39 cellular contexts compared by ENCODE assay signal in the genomic region with DNA sequence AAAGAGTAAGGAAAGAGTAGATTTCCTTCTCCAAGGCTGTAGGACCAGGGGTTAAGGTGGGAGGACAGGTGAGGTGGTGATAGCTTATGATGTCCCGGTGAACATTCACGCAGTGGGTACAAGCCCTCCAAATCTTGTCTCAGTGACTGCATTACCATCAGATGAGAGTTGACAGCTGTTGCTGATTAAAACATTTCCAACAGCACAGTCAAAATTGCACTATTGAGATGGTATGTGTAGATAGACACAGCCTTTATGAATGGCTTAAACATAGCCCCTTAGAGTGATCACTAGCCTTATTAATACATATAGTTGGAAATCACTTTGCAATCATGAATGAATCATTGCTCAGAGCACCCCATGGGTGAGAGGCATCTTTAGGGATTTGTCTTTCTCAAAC. TPM values are rescaled to one million over a fixed set of nuclear protein-coding genes. Genes with fewer than 3 reads are reported as not detected.
"Had no signal": no experiment of that assay in that cellular context is flagged by ENCODE, and none has a peak within 500 bp of the region (broad histone marks: within the 10 kb centered on the region; RNA-seq: fewer than 3 reads in every experiment).

No MANE protein-coding gene starts in this region.

- H3K27ac ChIP-seq: KMS-11 had no signal

- H3K4me2 ChIP-seq: KMS-11 had no signal

- H3K9ac ChIP-seq: KMS-11 had no signal

- H3K4me3 ChIP-seq: MG63 had no signal

- H3K36me3 ChIP-seq: MG63 had no signal

- DNase-seq: Karpas-422, Kasumi-1, KBM-7, KG1, MG63, MM.1S, MV-4-11, NCI-H1048, NCI-H1092, NCI-H1092 treated with DMSO at 0.1 percent for 48 hours, NCI-H1105, NCI-H1105 treated with DMSO at 0.1 percent for 48 hours, NCI-H1417, NCI-H1417 treated with DMSO at 0.1 percent for 48 hours, NCI-H1436, NCI-H1436 treated with DMSO at 0.1 percent for 48 hours, NCI-H146, NCI-H1694, NCI-H1694 treated with DMSO at 0.1 percent for 48 hours, NCI-H187, NCI-H187 treated with DMSO at 0.1 percent for 48 hours, NCI-H1930, NCI-H2029, NCI-H2029 treated with DMSO at 0.1 percent for 48 hours, NCI-H2081, NCI-H2081 treated with DMSO at 0.1 percent for 48 hours, NCI-H2107, NCI-H2171, NCI-H2171 treated with DMSO at 0.1 percent for 48 hours, NCI-H2227 treated with DMSO at 0.1 percent for 48 hours, NCI-H226, NCI-H345, NCI-H446, NCI-H446 treated with DMSO at 0.1 percent for 48 hours had no signal

- H3K9me3 ChIP-seq: MG63 had no signal

RNA-seq across cellular contexts. Expression of a gene that starts 7.3 kb away (rescaled TPM):
- total RNA-seq: LHCN-M2, M059J, MCF 10A, NCI-H460 had no signal
